Comparison of ENCODE assay signal across 8 cellular contexts in genomic region chr17:1714980-1715802, GRCh38. TPM values are rescaled to one million over a fixed set of nuclear protein-coding genes. Genes with fewer than 3 reads are reported as not detected.
DNase-seq lines count a peak whose midpoint lies in the region; FAIRE-seq and TF ChIP-seq lines count a peak whose summit lies in the region.

No MANE protein-coding gene starts in this region.

- H3K36me3 ChIP-seq in KMS-11 (ENCODE audit: insufficient read depth) (no peaks in the 10 kb centered on the region), H1 (ENCODE audit: control insufficient read depth in 2 of 4, insufficient read depth in 4 of 4, low read length in 3 of 4) (no peaks in the 10 kb centered on the region), mesenchymal stem cell (ENCODE audit: control insufficient read depth in 1 of 2, insufficient read depth in 2 of 2, low read depth in 1 of 2, low read length in 2 of 2) (peaks cover 35 to 36% of the 10 kb centered on the region in 2 experiments), subcutaneous abdominal adipose tissue (ENCODE audit: control insufficient read depth in 5 of 5, insufficient read depth in 5 of 5, low read length in 5 of 5) (peaks cover 5 to 36% (median 25%) of the 10 kb centered on the region in 5 donors)

- no peak overlapping the region for H3K4ac ChIP-seq in H1 (replicated peaks; ENCODE audit: insufficient read length, low read depth, low read length)
- peak overlapping the region in 1 of 2 experiments; percentile 89 for H3K4ac ChIP-seq in mesenchymal stem cell (ENCODE audit: low read depth in 1 of 2, low read length in 2 of 2)

- peak overlapping the region; percentile 91 to 93 for H3K4me3 Mint-ChIP-seq in CD14-positive monocyte
- peak overlapping the region; percentile 97 for H3K4me3 Mint-ChIP-seq in activated CD4-positive, alpha-beta T cell treated with anti-CD3 and anti-CD28 coated beads, Interleukin-2, amount 10 ng/mL, durations not matched to agents 7 days and 5 days

- peaks cover 21% of the 10 kb centered on the region for H3K23me2 ChIP-seq in H1 (ENCODE audit: low read depth, low read length)

- TF ChIP-seq EP300 in H1 (IDR thresholded peaks at IDR 0.05; ENCODE audit: borderline replicate concordance in 1 of 2, low read depth in 2 of 2, low read length in 2 of 2): peak in 1 of 2 experiments; percentile 40; a peak in 1 of 3 replicates

- 8% methylated on average over 14 of the region's 32 CpGs; no CpG with 5 or more reads in 1 of the 2 experiments for WGBS in H1 (ENCODE audit: extremely low coverage in 1 of 2, insufficient coverage in 1 of 2, insufficient read length in 1 of 2, insufficient replicate concordance in 2 of 2, low coverage in 1 of 2, low lambda C conversion rate in 2 of 2, missing lambda C conversion rate in 1 of 2), 2 experiments
- WGBS in mesenchymal stem cell: under 1% methylated on average over 20 of the region's 32 CpGs

- peak overlapping the region; percentile 84 to 98 (median 90) for H3K27ac Mint-ChIP-seq in CD14-positive monocyte
- H3K27ac Mint-ChIP-seq in activated CD4-positive, alpha-beta T cell treated with anti-CD3 and anti-CD28 coated beads, Interleukin-2, amount 10 ng/mL, durations not matched to agents 7 days and 5 days: peak overlapping the region; percentile 57

- no peak overlapping the region for H4K91ac ChIP-seq in H1 (replicated peaks; ENCODE audit: insufficient read length, low read length)
- no peak overlapping the region for H4K91ac ChIP-seq in mesenchymal stem cell (ENCODE audit: low read length)

- H3K27me3 ChIP-seq in KMS-11 (ENCODE audit: insufficient read depth, low read depth) (no peaks in the 10 kb centered on the region), H1 (replicated peaks in 1 of 4; ENCODE audit: control insufficient read depth in 3 of 4, extremely low read depth in 1 of 4, insufficient read depth in 3 of 4, low read length in 3 of 4) (no peaks in the 10 kb centered on the region; a peak in 1 of 7 replicates), mesenchymal stem cell (ENCODE audit: control insufficient read depth in 1 of 2, insufficient read depth in 1 of 2, low read length in 2 of 2) (no peaks in the 10 kb centered on the region), subcutaneous abdominal adipose tissue (ENCODE audit: control insufficient read depth in 5 of 5, insufficient read depth in 4 of 5, low read length in 5 of 5) (no peaks in the 10 kb centered on the region)

- peaks cover 0 to 3% (median 0%) of the 10 kb centered on the region in 7 donors for H3K9me3 Mint-ChIP-seq in CD14-positive monocyte
- no peaks in the 10 kb centered on the region for H3K9me3 Mint-ChIP-seq in activated CD4-positive, alpha-beta T cell treated with anti-CD3 and anti-CD28 coated beads, Interleukin-2, amount 10 ng/mL, durations not matched to agents 7 days and 5 days

- FAIRE-seq in H1 (lab: Jason Lieb, UNC): no peak

- DNase-seq in CD14-positive monocyte (ENCODE audit: low spot score): peak; percentile 90
- peak; percentile 43 for DNase-seq in activated CD4-positive, alpha-beta T cell treated with anti-CD3 and anti-CD28 coated beads, Interleukin-2, amount 10 ng/mL, durations not matched to agents 7 days and 5 days
- peak in 1 of 2 experiments; percentile 67 for DNase-seq in H1 (ENCODE audit: low read depth in 1 of 2, low spot score in 2 of 2)
- DNase-seq in mesenchymal stem cell: peak; percentile 91
- no peak for DNase-seq in NCI-H1930 (lab: John Stamatoyannopoulos, UW)
- DNase-seq in SKM-1 treated with dmso at 0.1 percent for 144 hours (lab: John Stamatoyannopoulos, UW; ENCODE audit: unreplicated experiment): no peak

- H3K4me1 ChIP-seq in KMS-11 (ENCODE audit: low read depth, poor library complexity, severe bottlenecking) (peaks cover 13% of the 10 kb centered on the region), H1 (replicated peaks in 1 of 4; ENCODE audit: control insufficient read depth in 3 of 4, insufficient read depth in 4 of 4, low read length in 3 of 4) (peaks cover 0 to 19% (median 16%) of the 10 kb centered on the region in 4 experiments; a peak in 6 of 7 replicates), mesenchymal stem cell (ENCODE audit: control insufficient read depth, insufficient read depth, low read depth, low read length) (peaks cover 36% of the 10 kb centered on the region), subcutaneous abdominal adipose tissue (ENCODE audit: control insufficient read depth in 5 of 5, insufficient read depth in 5 of 5, low read length in 5 of 5) (peaks cover 28 to 71% (median 67%) of the 10 kb centered on the region in 5 donors)

- H2BK5ac ChIP-seq in H1 (ENCODE audit: low read depth, low read length) (no peak overlapping the region), mesenchymal stem cell (ENCODE audit: low read depth, low read length, poor library complexity, severe bottlenecking) (peak overlapping the region; percentile 83)

- H3K4me3 ChIP-seq in KMS-11 (IDR thresholded peaks at IDR 0.05; ENCODE audit: insufficient read depth, low read depth, low read length): no peak overlapping the region
- peak overlapping the region; percentile 48 to 83 (median 65) for H3K4me3 ChIP-seq in H1 (ENCODE audit: extremely low read depth in 1 of 4, insufficient read depth in 2 of 4, low read depth in 3 of 4, low read length in 4 of 4)
- peak overlapping the region; percentile 85 to 92 for H3K4me3 ChIP-seq in mesenchymal stem cell (ENCODE audit: insufficient read depth in 1 of 2, low read depth in 1 of 2, low read length in 2 of 2)
- H3K4me3 ChIP-seq in subcutaneous abdominal adipose tissue (ENCODE audit: low read depth in 1 of 5, low read length in 5 of 5): peak overlapping the region; percentile 77 to 90 (median 83)

- no peak for TF ChIP-seq RAD21 in H1 (IDR thresholded peaks at IDR 0.05 in 1 of 2, conservative IDR thresholded peaks at IDR 0.05 in 1 of 2; ENCODE audit: low read depth in 2 of 2, low read length in 2 of 2)

- H2AFZ ChIP-seq in KMS-11 (ENCODE audit: low read depth) (no peak overlapping the region; the same call in 1 of the 2 replicates), H1 (ENCODE audit: low read length) (no peak overlapping the region), mesenchymal stem cell (ENCODE audit: low read depth, low read length) (no peak overlapping the region)

- TF ChIP-seq CTCF in CD14-positive monocyte (IDR thresholded peaks at IDR 0.05) (no peak), KMS-11 (conservative IDR thresholded peaks at IDR 0.05; ENCODE audit: low read depth, low read length) (no peak), H1 (IDR thresholded peaks at IDR 0.05; ENCODE audit: control extremely low read depth in 1 of 3, insufficient read depth in 1 of 3, low read depth in 1 of 3, low read length in 3 of 3) (no peak)

- H2AK5ac ChIP-seq in H1 (ENCODE audit: low read depth, low read length) (no peak overlapping the region), mesenchymal stem cell (ENCODE audit: low read length, severe bottlenecking) (peak overlapping the region; percentile 32)

- H3K4me1 Mint-ChIP-seq in CD14-positive monocyte: peaks cover 46% of the 10 kb centered on the region
- H3K4me1 Mint-ChIP-seq in activated CD4-positive, alpha-beta T cell treated with anti-CD3 and anti-CD28 coated beads, Interleukin-2, amount 10 ng/mL, durations not matched to agents 7 days and 5 days: peaks cover 44% of the 10 kb centered on the region

- H3K79me2 ChIP-seq in KMS-11 (ENCODE audit: insufficient read depth, low read depth) (no peaks in the 10 kb centered on the region), H1 (ENCODE audit: control insufficient read depth in 1 of 2, insufficient read depth in 2 of 2, low read length in 2 of 2) (no peaks in the 10 kb centered on the region)

- POLR2A ChIA-PET in activated CD4-positive, alpha-beta T cell treated with anti-CD3 and anti-CD28 coated beads, Interleukin-2, amount 10 ng/mL, durations not matched to agents 7 days and 5 days (lab: Charles Lee): no interaction called here
- POLR2A ChIA-PET in H1 (lab: Charles Lee; ENCODE audit: partially characterized antibody): interaction anchor here (0.5 to 2.6 kb wide), 14 partner anchors 8 to 280 kb away, joined by 3 to 31 read pairs (median 4); partner anchors contain the start of genes PRPF8, RILP, RPA1 and SERPINF1

- no peak overlapping the region for H4K8ac ChIP-seq in H1 (ENCODE audit: extremely low read depth, insufficient read depth, low read length)
- H4K8ac ChIP-seq in mesenchymal stem cell (ENCODE audit: low read length): no peak overlapping the region

- no peak overlapping the region; the same call in 1 of the 2 replicates for H3K18ac ChIP-seq in H1 (ENCODE audit: extremely low read depth, low read length)
- H3K18ac ChIP-seq in mesenchymal stem cell (ENCODE audit: low read depth in 1 of 2, low read length in 2 of 2): peak overlapping the region; percentile 81 to 99

- intact Hi-C loops in CD14-positive monocyte (cut with micrococcal nuclease): loop anchor here (5.0 to 10.0 kb wide), 6 partner anchors 33 to 677 kb away; partner anchors contain the start of genes DPH1 (in 1 of the 2), PRPF8 (in 1 of the 2), RILP (in 1 of the 2) and RPA1 (in 1 of the 2)

- H3K27ac ChIP-seq in KMS-11 (no peak overlapping the region), H1 (ENCODE audit: low read depth, low read length) (no peak overlapping the region), mesenchymal stem cell (ENCODE audit: low read length, poor library complexity, severe bottlenecking) (peak overlapping the region; percentile 88), subcutaneous abdominal adipose tissue (ENCODE audit: low read depth, low read length) (peak overlapping the region; percentile 99)

- no peak overlapping the region for H2BK20ac ChIP-seq in H1 (ENCODE audit: low read length)

- H4K20me1 ChIP-seq in KMS-11 (ENCODE audit: insufficient read depth) (no peaks in the 10 kb centered on the region), H1 (replicated peaks in 1 of 2; ENCODE audit: control insufficient read depth in 1 of 2, insufficient read depth in 2 of 2, low read length in 2 of 2) (peaks cover 0 to 7% of the 10 kb centered on the region in 2 experiments)

- H3K27me3 Mint-ChIP-seq in CD14-positive monocyte (ENCODE audit: low read depth in 3 of 3): peaks cover 10 to 31% (median 14%) of the 10 kb centered on the region in 3 donors
- H3K27me3 Mint-ChIP-seq in activated CD4-positive, alpha-beta T cell treated with anti-CD3 and anti-CD28 coated beads, Interleukin-2, amount 10 ng/mL, durations not matched to agents 7 days and 5 days: peaks cover 19% of the 10 kb centered on the region

- H3K23ac ChIP-seq in H1 (ENCODE audit: insufficient read length): no peak overlapping the region
- H3K23ac ChIP-seq in mesenchymal stem cell (ENCODE audit: low read length in 2 of 2): no peak overlapping the region

- no peak overlapping the region for H2BK12ac ChIP-seq in H1 (ENCODE audit: low read depth, low read length)
- H2BK12ac ChIP-seq in mesenchymal stem cell (ENCODE audit: low read length in 2 of 2): no peak overlapping the region

- H4K5ac ChIP-seq in H1 (ENCODE audit: insufficient read length, low read depth, low read length): no peak overlapping the region

- CTCF ChIA-PET in activated CD4-positive, alpha-beta T cell treated with anti-CD3 and anti-CD28 coated beads, Interleukin-2, amount 10 ng/mL, durations not matched to agents 7 days and 5 days (lab: Charles Lee): interaction anchor here (0.6 to 1.9 kb wide), 2 partner anchors 69 to 119 kb away, joined by 3 to 7 read pairs; no protein-coding TSS in a partner anchor
- CTCF ChIA-PET in H1 (lab: Charles Lee; ENCODE audit: partially characterized antibody): interaction anchor here (0.8 to 3.4 kb wide), 9 partner anchors 13 to 144 kb away, joined by 3 to 36 read pairs (median 6); partner anchors contain the start of gene PRPF8

- H3K56ac ChIP-seq in H1 (replicated peaks; ENCODE audit: insufficient read length, low read depth, low read length): no peak overlapping the region

- no peak overlapping the region for H2BK15ac ChIP-seq in H1 (ENCODE audit: low read length)
- no peak overlapping the region for H2BK15ac ChIP-seq in mesenchymal stem cell (ENCODE audit: low read depth, poor library complexity, severe bottlenecking)

- H3K36me3 Mint-ChIP-seq in CD14-positive monocyte: peaks cover 35 to 41% of the 10 kb centered on the region in 2 donors
- H3K36me3 Mint-ChIP-seq in activated CD4-positive, alpha-beta T cell treated with anti-CD3 and anti-CD28 coated beads, Interleukin-2, amount 10 ng/mL, durations not matched to agents 7 days and 5 days (ENCODE audit: low read depth): peaks cover 15% of the 10 kb centered on the region

- H3K14ac ChIP-seq in H1 (ENCODE audit: insufficient read length): no peak overlapping the region
- peak overlapping the region in 1 of 2 experiments; percentile 98 for H3K14ac ChIP-seq in mesenchymal stem cell (ENCODE audit: low read length in 2 of 2)

- H3K79me1 ChIP-seq in H1 (ENCODE audit: low read depth, low read length): peaks cover 7% of the 10 kb centered on the region; the same call in 1 of the 2 replicates
- H3K79me1 ChIP-seq in mesenchymal stem cell (replicated peaks; ENCODE audit: low read length, poor library complexity, severe bottlenecking): peaks cover 5% of the 10 kb centered on the region

- no peak overlapping the region for H2BK120ac ChIP-seq in H1 (replicated peaks; ENCODE audit: low read depth, low read length)
- peak overlapping the region; percentile 98 for H2BK120ac ChIP-seq in mesenchymal stem cell (ENCODE audit: low read depth, low read length)

- TF ChIP-seq POLR2A in H1 (IDR thresholded peaks at IDR 0.05; ENCODE audit: control extremely low read depth in 1 of 2, low read depth in 2 of 2, low read length in 2 of 2): no peak

- H3K9me3 ChIP-seq in H1 (ENCODE audit: insufficient read depth in 2 of 2, low read depth in 1 of 2, low read length in 1 of 2): no peaks in the 10 kb centered on the region
- no peaks in the 10 kb centered on the region for H3K9me3 ChIP-seq in mesenchymal stem cell (ENCODE audit: control insufficient read depth, low read length)
- no peaks in the 10 kb centered on the region for H3K9me3 ChIP-seq in subcutaneous abdominal adipose tissue (ENCODE audit: control insufficient read depth in 5 of 5, low read length in 5 of 5)

- peak overlapping the region; percentile 39 for H3K4me2 ChIP-seq in KMS-11
- H3K4me2 ChIP-seq in H1 (ENCODE audit: insufficient read depth in 1 of 2, low read depth in 2 of 2, low read length in 2 of 2): peak overlapping the region; percentile 68 to 92
- peak overlapping the region; percentile 79 for H3K4me2 ChIP-seq in mesenchymal stem cell (ENCODE audit: low read length, poor library complexity, severe bottlenecking)

- no peak overlapping the region; the same call in 1 of the 2 replicates for H3K9ac ChIP-seq in KMS-11
- no peak overlapping the region; a peak in 2 of 7 replicates for H3K9ac ChIP-seq in H1 (replicated peaks in 1 of 4; ENCODE audit: extremely low read depth in 1 of 4, low read depth in 3 of 4, low read length in 3 of 4)
- H3K9ac ChIP-seq in mesenchymal stem cell (ENCODE audit: low read length): peak overlapping the region; percentile 93
- peak overlapping the region; percentile 74 to 89 (median 82) for H3K9ac ChIP-seq in subcutaneous abdominal adipose tissue (ENCODE audit: low read length in 5 of 5)

RNA-seq across cellular contexts. Expression of gene TLCD2, which starts 5.0 kb away (rescaled TPM):
- polyA plus RNA-seq in CD14-positive monocyte: not detected
- total RNA-seq in activated CD4-positive, alpha-beta T cell treated with anti-CD3 and anti-CD28 coated beads, Interleukin-2, amount 10 ng/mL, durations not matched to agents 7 days and 5 days: under 1 TPM; 0.07 to 0.12 TPM
- total RNA-seq in H1 (2021; fragmentation: NEBNext Ultra II Directional; extraction: Animal tissue kit (Norgen Biotek cat#: 25700)): 1.3 and 1.4 TPM in 2 replicates
- polyA plus RNA-seq in H1 (2011; rRNA removed): 0.47 and 0.69 TPM in 2 replicates
- 0.83 TPM for polyA plus RNA-seq in H1 (2011; cell fraction: cytosol; rRNA removed)
- 2.2 TPM for polyA plus RNA-seq in H1 (2011; cell fraction: nucleus; rRNA removed)
- 1.4 to 1.9 TPM (median 1.5 TPM) in 4 replicates for polyA plus RNA-seq in H1 (2012, experiment 1 of 2)
- 0.58 TPM for polyA plus RNA-seq in H1 (2012, experiment 2 of 2)
- 1.9 TPM for polyA plus RNA-seq in H1 (2013, experiment 1 of 2)
- 1.6 TPM for polyA plus RNA-seq in H1 (2013, experiment 2 of 2)
- polyA minus RNA-seq in H1 (2011; rRNA and poly(A)+ RNA removed): 0.85 and 1.0 TPM in 2 replicates
- polyA minus RNA-seq in H1 (2011; cell fraction: cytosol; rRNA and poly(A)+ RNA removed): 0.66 TPM
- polyA minus RNA-seq in H1 (2011; cell fraction: nucleus; rRNA and poly(A)+ RNA removed): 2.1 TPM
- 5.7 TPM for polyA plus RNA-seq in mesenchymal stem cell (2013, experiment 1 of 2)
- polyA plus RNA-seq in mesenchymal stem cell (2013, experiment 2 of 2): 5.4 TPM

RNA-seq across cellular contexts. Expression of gene WDR81, which starts 9.3 kb away (rescaled TPM):
- polyA plus RNA-seq in CD14-positive monocyte: 1 to 10 TPM; 6.2 to 8.8 TPM
- 10 to 100 TPM; 50.7 to 57.9 TPM for total RNA-seq in activated CD4-positive, alpha-beta T cell treated with anti-CD3 and anti-CD28 coated beads, Interleukin-2, amount 10 ng/mL, durations not matched to agents 7 days and 5 days
- 12.3 and 13.1 TPM in 2 replicates for total RNA-seq in H1 (2021; fragmentation: NEBNext Ultra II Directional; extraction: Animal tissue kit (Norgen Biotek cat#: 25700))
- 9.1 and 12.9 TPM in 2 replicates for polyA plus RNA-seq in H1 (2011; rRNA removed)
- 8.0 TPM for polyA plus RNA-seq in H1 (2011; cell fraction: cytosol; rRNA removed)
- polyA plus RNA-seq in H1 (2011; cell fraction: nucleus; rRNA removed): 30.5 TPM
- polyA plus RNA-seq in H1 (2012, experiment 1 of 2): 7.4 to 14.0 TPM (median 13.7 TPM) in 4 replicates
- polyA plus RNA-seq in H1 (2012, experiment 2 of 2): 10.3 TPM
- 6.6 TPM for polyA plus RNA-seq in H1 (2013, experiment 1 of 2)
- 5.4 TPM for polyA plus RNA-seq in H1 (2013, experiment 2 of 2)
- 7.8 and 8.5 TPM in 2 replicates for polyA minus RNA-seq in H1 (2011; rRNA and poly(A)+ RNA removed)
- 10.5 TPM for polyA minus RNA-seq in H1 (2011; cell fraction: cytosol; rRNA and poly(A)+ RNA removed)
- 13.8 TPM for polyA minus RNA-seq in H1 (2011; cell fraction: nucleus; rRNA and poly(A)+ RNA removed)
- polyA plus RNA-seq in mesenchymal stem cell (2013, experiment 1 of 2): 15.3 TPM
- 15.6 TPM for polyA plus RNA-seq in mesenchymal stem cell (2013, experiment 2 of 2)

RNA-seq across cellular contexts. Expression of gene SERPINF2, which starts 27.5 kb away (rescaled TPM):
- under 1 TPM; 0.75 to 0.79 TPM for polyA plus RNA-seq in CD14-positive monocyte
- 1 to 10 TPM in 1 of 2 experiments, under 1 TPM in 1; 0.79 to 1.3 TPM for total RNA-seq in activated CD4-positive, alpha-beta T cell treated with anti-CD3 and anti-CD28 coated beads, Interleukin-2, amount 10 ng/mL, durations not matched to agents 7 days and 5 days
- total RNA-seq in H1 (2021; fragmentation: NEBNext Ultra II Directional; extraction: Animal tissue kit (Norgen Biotek cat#: 25700)): 1.6 and 1.8 TPM in 2 replicates
- polyA plus RNA-seq in H1 (2011; rRNA removed): 3.2 and 5.5 TPM in 2 replicates
- 3.3 TPM for polyA plus RNA-seq in H1 (2011; cell fraction: cytosol; rRNA removed)
- polyA plus RNA-seq in H1 (2011; cell fraction: nucleus; rRNA removed): 2.3 TPM
- 1.1 to 2.2 TPM (median 1.7 TPM) in 4 replicates for polyA plus RNA-seq in H1 (2012, experiment 1 of 2)
- 1.3 TPM for polyA plus RNA-seq in H1 (2012, experiment 2 of 2)
- polyA plus RNA-seq in H1 (2013, experiment 1 of 2): 0.81 TPM
- 0.81 TPM for polyA plus RNA-seq in H1 (2013, experiment 2 of 2)
- 0.73 and 0.82 TPM in 2 replicates for polyA minus RNA-seq in H1 (2011; rRNA and poly(A)+ RNA removed)
- 1.8 TPM for polyA minus RNA-seq in H1 (2011; cell fraction: cytosol; rRNA and poly(A)+ RNA removed)
- 0.60 TPM for polyA minus RNA-seq in H1 (2011; cell fraction: nucleus; rRNA and poly(A)+ RNA removed)
- polyA plus RNA-seq in mesenchymal stem cell (2013, experiment 1 of 2): 0.03 TPM
- 0.01 TPM for polyA plus RNA-seq in mesenchymal stem cell (2013, experiment 2 of 2)

RNA-seq across cellular contexts. Expression of gene PRPF8, which starts 30.5 kb away (rescaled TPM):
- polyA plus RNA-seq in CD14-positive monocyte: 10 to 100 TPM; 53.3 to 78.0 TPM
- total RNA-seq in activated CD4-positive, alpha-beta T cell treated with anti-CD3 and anti-CD28 coated beads, Interleukin-2, amount 10 ng/mL, durations not matched to agents 7 days and 5 days: 100 to 1,000 TPM; 302 to 316 TPM
- total RNA-seq in H1 (2021; fragmentation: NEBNext Ultra II Directional; extraction: Animal tissue kit (Norgen Biotek cat#: 25700)): 328 and 329 TPM in 2 replicates
- 271 and 337 TPM in 2 replicates for polyA plus RNA-seq in H1 (2011; rRNA removed)
- 171 TPM for polyA plus RNA-seq in H1 (2011; cell fraction: cytosol; rRNA removed)
- polyA plus RNA-seq in H1 (2011; cell fraction: nucleus; rRNA removed): 475 TPM
- 269 to 356 TPM (median 294 TPM) in 4 replicates for polyA plus RNA-seq in H1 (2012, experiment 1 of 2)
- polyA plus RNA-seq in H1 (2012, experiment 2 of 2): 746 TPM
- 148 TPM for polyA plus RNA-seq in H1 (2013, experiment 1 of 2)
- 123 TPM for polyA plus RNA-seq in H1 (2013, experiment 2 of 2)
- 610 and 698 TPM in 2 replicates for polyA minus RNA-seq in H1 (2011; rRNA and poly(A)+ RNA removed)
- 338 TPM for polyA minus RNA-seq in H1 (2011; cell fraction: cytosol; rRNA and poly(A)+ RNA removed)
- polyA minus RNA-seq in H1 (2011; cell fraction: nucleus; rRNA and poly(A)+ RNA removed): 277 TPM
- polyA plus RNA-seq in mesenchymal stem cell (2013, experiment 1 of 2): 89.1 TPM
- 80.8 TPM for polyA plus RNA-seq in mesenchymal stem cell (2013, experiment 2 of 2)

RNA-seq across cellular contexts. Expression of gene SERPINF1, which starts 46.7 kb away (rescaled TPM):
- polyA plus RNA-seq in CD14-positive monocyte (1 to 10 TPM; 8.0 to 9.9 TPM), H1 (2011; rRNA removed) (136 and 161 TPM in 2 replicates)
- 1 to 10 TPM; 1.3 to 2.0 TPM for total RNA-seq in activated CD4-positive, alpha-beta T cell treated with anti-CD3 and anti-CD28 coated beads, Interleukin-2, amount 10 ng/mL, durations not matched to agents 7 days and 5 days
- 41.5 and 42.3 TPM in 2 replicates for total RNA-seq in H1 (2021; fragmentation: NEBNext Ultra II Directional; extraction: Animal tissue kit (Norgen Biotek cat#: 25700))
- polyA plus RNA-seq in H1 (2011; cell fraction: cytosol; rRNA removed): 112 TPM
- 138 TPM for polyA plus RNA-seq in H1 (2011; cell fraction: nucleus; rRNA removed)
- 44.7 to 50.6 TPM (median 49.2 TPM) in 4 replicates for polyA plus RNA-seq in H1 (2012, experiment 1 of 2)
- polyA plus RNA-seq in H1 (2012, experiment 2 of 2): 62.1 TPM
- 94.4 TPM for polyA plus RNA-seq in H1 (2013, experiment 1 of 2)
- polyA plus RNA-seq in H1 (2013, experiment 2 of 2): 101 TPM
- polyA minus RNA-seq in H1 (2011; rRNA and poly(A)+ RNA removed): 45.7 and 57.7 TPM in 2 replicates
- 29.4 TPM for polyA minus RNA-seq in H1 (2011; cell fraction: cytosol; rRNA and poly(A)+ RNA removed)
- polyA minus RNA-seq in H1 (2011; cell fraction: nucleus; rRNA and poly(A)+ RNA removed): 23.2 TPM
- 83.0 TPM for polyA plus RNA-seq in mesenchymal stem cell (2013, experiment 1 of 2)
- polyA plus RNA-seq in mesenchymal stem cell (2013, experiment 2 of 2): 81.2 TPM

Comparison
In these comparisons a context has a peak if more than half of its experiments do, and no peak if none do; other contexts are left out.
1. DNase-seq: peak in CD14-positive monocyte (single experiment), activated CD4-positive, alpha-beta T cell treated with anti-CD3 and anti-CD28 coated beads, Interleukin-2, amount 10 ng/mL, durations not matched to agents 7 days and 5 days (single experiment) and mesenchymal stem cell (single experiment); none in NCI-H1930 (0 of 2) and SKM-1 treated with dmso at 0.1 percent for 144 hours (single experiment).
2. H3K27ac ChIP-seq: peak in mesenchymal stem cell (single experiment) and subcutaneous abdominal adipose tissue (single experiment); none in KMS-11 (single experiment) and H1 (single experiment).
3. H3K9ac ChIP-seq: peak in mesenchymal stem cell (single experiment) and subcutaneous abdominal adipose tissue (5 of 5); none in KMS-11 (single experiment) and H1 (0 of 4).
4. Peak in every context shown above with its lines, with median percentiles within 50 percentile points of each other: H3K4me2 ChIP-seq.